8 cellular contexts compared by ENCODE assay signal in genomic region chr21:42513151-42513984, GRCh38. TPM values are rescaled to one million over a fixed set of nuclear protein-coding genes. Genes with fewer than 3 reads are reported as not detected.
DNase-seq lines count a peak whose midpoint lies in the region; ATAC-seq and TF ChIP-seq lines count a peak whose summit lies in the region.

TSS of gene SLC37A1 (plus strand) at chr21:42513852. CDS start at chr21:42518455, 4,603 bp downstream.

- TF ChIP-seq CTCF in choroid plexus epithelial cell (conservative IDR thresholded peaks at IDR 0.05; ENCODE audit: low read depth, low read length) (no peak), right lobe of liver (IDR thresholded peaks at IDR 0.05) (peak in 1 of 4 donors; percentile 43)

- peaks cover 6% of the 10 kb centered on the region for H3K36me3 Mint-ChIP-seq in T-helper 1 cell treated with Interleukin-12 subunit alpha and Interleukin-12 subunit beta and Interleukin-4 antibody, amounts not matched to agents 30 μg/mL and 1 μg/mL, for 36 hours (ENCODE audit: low read depth)

- H3K36me3 ChIP-seq in right lobe of liver, result no peaks in the 10 kb centered on the region

- H3K9me3 ChIP-seq in right lobe of liver, result no peaks in the 10 kb centered on the region

- peak within 1 kb of the TSS; percentile 61 for H3K4me3 ChIP-seq in choroid plexus epithelial cell (ENCODE audit: low read depth, low read length)
- H3K4me3 ChIP-seq in right lobe of liver, result peak within 1 kb of the TSS; percentile 82 to 89 (median 88)

- peak within 1 kb of the TSS; percentile 78 for H3K27ac Mint-ChIP-seq in T-helper 1 cell treated with Interleukin-12 subunit alpha and Interleukin-12 subunit beta and Interleukin-4 antibody, amounts not matched to agents 30 μg/mL and 1 μg/mL, for 36 hours

- no peaks in the 10 kb centered on the region for H3K27me3 ChIP-seq in right lobe of liver

- peaks cover 0 to 8% (median 2%) of the 10 kb centered on the region in 4 donors for H3K4me1 ChIP-seq in right lobe of liver

- peak within 1 kb of the TSS; percentile 85 for H3K4me3 Mint-ChIP-seq in T-helper 1 cell treated with Interleukin-12 subunit alpha and Interleukin-12 subunit beta and Interleukin-4 antibody, amounts not matched to agents 30 μg/mL and 1 μg/mL, for 36 hours

- H3K9me3 Mint-ChIP-seq in T-helper 1 cell treated with Interleukin-12 subunit alpha and Interleukin-12 subunit beta and Interleukin-4 antibody, amounts not matched to agents 30 μg/mL and 1 μg/mL, for 36 hours, result no peaks in the 10 kb centered on the region

- peaks cover 17% of the 10 kb centered on the region for H3K27me3 Mint-ChIP-seq in T-helper 1 cell treated with Interleukin-12 subunit alpha and Interleukin-12 subunit beta and Interleukin-4 antibody, amounts not matched to agents 30 μg/mL and 1 μg/mL, for 36 hours (ENCODE audit: low read depth)

- ATAC-seq in HG02759 (IDR thresholded peaks at IDR 0.05; ENCODE audit: unreplicated experiment) (peak; percentile 64), right lobe of liver (peak; percentile 59 to 71 (median 68))
- ATAC-seq in stimulated activated naive CD8-positive, alpha-beta T cell treated with anti-CD3 and anti-CD28 coated beads, Interleukin-15, Interleukin-2, amounts not matched to agents 100 U/mL and 50 U/mL, for 24 hours, result peak; percentile 69

- peak within 1 kb of the TSS; percentile 53 to 78 (median 78) for H3K27ac ChIP-seq in right lobe of liver

- intact Hi-C loops in right lobe of liver (cut with DNase I), result no loop called here

- H3K4me1 Mint-ChIP-seq in T-helper 1 cell treated with Interleukin-12 subunit alpha and Interleukin-12 subunit beta and Interleukin-4 antibody, amounts not matched to agents 30 μg/mL and 1 μg/mL, for 36 hours (ENCODE audit: low read depth), result peaks cover 15% of the 10 kb centered on the region

- peak; percentile 29 for TF ChIP-seq POLR2A in right lobe of liver (IDR thresholded peaks at IDR 0.05)

- WGBS in right lobe of liver (ENCODE audit: insufficient coverage, low coverage, low lambda C conversion rate, missing lambda C conversion rate), result 77% methylated on average over 6 of the region's 88 CpGs

- peak; percentile 52 for DNase-seq in NCI-H2196 (lab: John Stamatoyannopoulos, UW; ENCODE audit: unreplicated experiment)
- no peak for DNase-seq in NCI-H2196 treated with DMSO at 0.1 percent for 48 hours (lab: John Stamatoyannopoulos, UW; ENCODE audit: unreplicated experiment)
- DNase-seq in choroid plexus epithelial cell (ENCODE audit: low read depth), result no peak
- DNase-seq in right lobe of liver, result peak in 2 of 3 donors; percentile 57 to 63
- DNase-seq in stimulated activated naive CD8-positive, alpha-beta T cell treated with anti-CD3 and anti-CD28 coated beads, Interleukin-15, Interleukin-2, amounts not matched to agents 100 U/mL and 50 U/mL, for 24 hours, result peak; percentile 52
- DNase-seq in SHP77 (lab: John Stamatoyannopoulos, UW), result no peak

RNA-seq across cellular contexts. Expression of gene SLC37A1, which starts in this region (rescaled TPM):
- total RNA-seq in right lobe of liver, result 10 to 100 TPM in 1 of 6 experiments, 1 to 10 TPM in 5; 2.5 to 10.8 (median 6.2) TPM

Comparison
In these comparisons a context has a peak if more than half of its experiments do, and no peak if none do; other contexts are left out.
1. DNase-seq: peak in NCI-H2196 (single experiment), right lobe of liver (2 of 3) and stimulated activated naive CD8-positive, alpha-beta T cell treated with anti-CD3 and anti-CD28 coated beads, Interleukin-15, Interleukin-2, amounts not matched to agents 100 U/mL and 50 U/mL, for 24 hours (single experiment); none in NCI-H2196 treated with DMSO at 0.1 percent for 48 hours (single experiment), choroid plexus epithelial cell (single experiment) and SHP77 (0 of 2).
2. Peak in every context shown above with its lines, with median percentiles within 50 percentile points of each other: ATAC-seq.